Comparison of ENCODE assay signal across 24 cellular contexts in the genomic region with DNA sequence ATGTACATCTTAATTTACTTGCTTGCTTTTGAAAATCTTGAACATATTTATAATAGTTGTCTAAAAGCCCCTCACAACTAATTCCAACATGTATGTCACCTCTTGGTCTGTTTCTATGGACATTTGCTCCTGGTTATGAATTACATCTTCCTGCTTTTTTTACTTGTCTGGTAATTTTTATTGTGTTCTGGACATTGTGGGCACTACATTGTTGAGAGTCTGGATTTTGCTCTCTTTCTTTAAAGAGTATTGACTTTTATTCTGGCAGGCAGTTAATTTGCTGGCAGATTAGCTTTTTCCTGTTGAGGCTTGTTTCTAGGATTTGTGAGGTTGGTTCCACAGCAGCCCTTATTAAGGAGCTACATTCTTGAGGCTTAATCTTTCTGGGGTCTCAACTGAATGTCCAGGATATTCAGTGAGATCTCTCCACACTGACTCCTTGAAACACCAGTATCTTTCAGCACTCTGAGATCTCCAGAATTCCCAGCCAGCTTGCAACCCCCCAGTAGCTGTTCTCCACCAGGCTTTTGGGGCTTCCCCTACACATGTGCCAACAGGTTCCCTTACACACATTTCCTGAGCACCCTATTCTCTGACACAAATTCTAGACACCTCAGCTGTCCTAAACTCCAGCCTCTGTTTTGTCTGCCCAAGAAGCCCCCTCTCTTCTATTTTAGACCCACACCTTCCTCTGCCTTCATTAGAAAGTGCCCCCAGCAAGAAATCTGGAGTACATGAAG.
"Had no signal": no experiment of that assay in that cellular context is flagged by ENCODE, and none has a peak within 500 bp of the region (broad histone marks: within the 10 kb centered on the region; RNA-seq: fewer than 3 reads in every experiment).

No MANE protein-coding gene starts in this region.

- H3K36me3 ChIP-seq: ovary, uterus had no signal

- H3K9me3 Mint-ChIP-seq: natural killer cell treated with Interleukin-12 subunit alpha and Interleukin-12 subunit beta and Interleukin-15 and Interleukin-18, amount 100 ng/mL, for 72 hours had no signal

- H3K4me3 ChIP-seq: left lung, lower lobe of right lung, mucosa of descending colon, ovary, right atrium auricular region, right lobe of liver, smooth muscle cell, tibial nerve, uterus had no signal

- FAIRE-seq: kidney had no signal

- H3K27ac Mint-ChIP-seq: natural killer cell treated with Interleukin-12 subunit alpha and Interleukin-12 subunit beta and Interleukin-15 and Interleukin-18, amount 100 ng/mL, for 72 hours; progenitor cell of endocrine pancreas; stimulated activated memory B cell treated with anti-CD40 and anti-IgM and Interleukin-4, amounts not matched to agents 10 μg/mL and 1 μg/mL and 100 μg/mL, for 72 hours; type B pancreatic cell had no signal

- H3K4me1 ChIP-seq: left lung, lower lobe of right lung, right atrium auricular region, tibial nerve, uterus had no signal

- ATAC-seq: left colon; left lung; lower lobe of right lung; mucosa of descending colon; naive thymus-derived CD4-positive, alpha-beta T cell; natural killer cell treated with Interleukin-12 subunit alpha and Interleukin-12 subunit beta and Interleukin-15 and Interleukin-18, amount 100 ng/mL, for 72 hours; right lobe of liver; stimulated activated memory B cell treated with anti-CD40 and anti-IgM and Interleukin-4, amounts not matched to agents 10 μg/mL and 1 μg/mL and 100 μg/mL, for 72 hours; stimulated activated naive CD8-positive, alpha-beta T cell treated with anti-CD3 and anti-CD28 coated beads, Interleukin-15, amount 100 ng/mL, for 72 hours had no signal

- H3K27me3 Mint-ChIP-seq: naive thymus-derived CD4-positive, alpha-beta T cell; natural killer cell treated with Interleukin-12 subunit alpha and Interleukin-12 subunit beta and Interleukin-15 and Interleukin-18, amount 100 ng/mL, for 72 hours; progenitor cell of endocrine pancreas; stimulated activated memory B cell treated with anti-CD40 and anti-IgM and Interleukin-4, amounts not matched to agents 10 μg/mL and 1 μg/mL and 100 μg/mL, for 72 hours; stimulated activated naive CD8-positive, alpha-beta T cell treated with anti-CD3 and anti-CD28 coated beads, Interleukin-15, amount 100 ng/mL, for 72 hours; type B pancreatic cell had no signal

- H3K9me3 ChIP-seq: lower lobe of right lung, ovary, right atrium auricular region, right lobe of liver, uterus had no signal

- DNase-seq: kidney; left colon; left lung; lower lobe of right lung; midbrain; mucosa of descending colon; naive thymus-derived CD4-positive, alpha-beta T cell; ovary; right lobe of liver; stimulated activated CD4-positive, alpha-beta T cell treated with anti-CD3 and anti-CD28 coated beads, Interleukin-1b, Interleukin-23, amount 100 ng/mL, for 48 hours; stimulated activated CD4-positive, alpha-beta T cell treated with anti-CD3 and anti-CD28 coated beads, Interleukin-2, amount 100 ng/mL, for 48 hours; stimulated activated CD4-positive, alpha-beta T cell treated with anti-CD3 and anti-CD28 coated beads, Interleukin-4, amount 100 ng/mL, for 4 hours; stimulated activated CD8-positive, alpha-beta memory T cell treated with anti-CD3 and anti-CD28 coated beads, Interleukin-4, amount 100 ng/mL, for 48 hours; stimulated activated naive CD4-positive, alpha-beta T cell treated with Interleukin-2 at 50 U/mL for 16 hours; stimulated activated naive CD8-positive, alpha-beta T cell treated with anti-CD3 and anti-CD28 coated beads, Interleukin-15, amount 100 ng/mL, for 72 hours; substantia nigra; uterus had no signal

- H3K27me3 ChIP-seq: left lung, ovary, right atrium auricular region, right lobe of liver, tibial nerve, uterus had no signal

- H3K4me2 ChIP-seq: smooth muscle cell had no signal

- H3K4me3 Mint-ChIP-seq: naive thymus-derived CD4-positive, alpha-beta T cell; natural killer cell treated with Interleukin-12 subunit alpha and Interleukin-12 subunit beta and Interleukin-15 and Interleukin-18, amount 100 ng/mL, for 72 hours; stimulated activated memory B cell treated with anti-CD40 and anti-IgM and Interleukin-4, amounts not matched to agents 10 μg/mL and 1 μg/mL and 100 μg/mL, for 72 hours; stimulated activated naive CD8-positive, alpha-beta T cell treated with anti-CD3 and anti-CD28 coated beads, Interleukin-15, amount 100 ng/mL, for 72 hours; type B pancreatic cell had no signal

- H3K4me1 Mint-ChIP-seq: naive thymus-derived CD4-positive, alpha-beta T cell; stimulated activated memory B cell treated with anti-CD40 and anti-IgM and Interleukin-4, amounts not matched to agents 10 μg/mL and 1 μg/mL and 100 μg/mL, for 72 hours; stimulated activated naive CD8-positive, alpha-beta T cell treated with anti-CD3 and anti-CD28 coated beads, Interleukin-15, amount 100 ng/mL, for 72 hours had no signal

- H3K27ac ChIP-seq: left lung, lower lobe of right lung, ovary, right atrium auricular region, right lobe of liver, tibial nerve, uterus had no signal
